Comparison of ENCODE assay signal across 32 cellular contexts in the genomic region with DNA sequence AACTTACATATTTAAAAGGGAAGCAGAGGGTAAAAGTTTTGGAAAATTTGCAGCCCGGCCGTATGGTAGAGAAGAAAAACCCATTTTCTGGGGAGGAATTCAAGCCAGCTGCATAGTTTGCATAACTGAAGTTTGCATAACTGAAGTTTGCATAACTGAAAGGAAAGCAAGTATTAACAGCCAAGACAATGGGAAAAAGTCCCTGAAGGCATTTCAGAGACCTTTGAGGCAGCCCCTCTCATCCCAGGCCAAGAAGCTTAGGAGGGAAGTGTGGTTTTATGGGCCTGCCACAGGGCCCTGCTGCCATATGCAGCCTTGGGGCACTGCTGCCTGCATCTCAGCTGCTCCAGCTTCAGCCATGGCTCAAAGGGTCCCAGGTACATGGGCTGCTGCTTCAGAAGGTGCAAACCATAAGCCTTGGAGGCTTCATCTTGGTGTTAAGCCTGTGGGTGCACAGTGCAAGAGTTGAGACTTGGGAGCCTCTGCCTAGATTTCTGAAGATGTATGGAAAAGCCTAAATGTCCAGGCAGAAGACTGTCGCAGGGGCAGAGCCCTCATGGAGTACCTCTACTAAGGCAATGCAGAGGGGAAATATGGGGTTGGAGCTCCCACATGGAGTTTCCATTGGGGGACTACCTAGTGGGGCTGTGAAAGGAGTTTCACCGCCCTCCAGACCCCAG. TPM values are rescaled to one million over a fixed set of nuclear protein-coding genes. Genes with fewer than 3 reads are reported as not detected.
DNase-seq lines count a peak whose midpoint lies in the region; ATAC-seq and TF ChIP-seq lines count a peak whose summit lies in the region.
"Had no signal": no experiment of that assay in that cellular context is flagged by ENCODE, and none has a peak within 500 bp of the region (broad histone marks: within the 10 kb centered on the region; RNA-seq: fewer than 3 reads in every experiment).

No MANE protein-coding gene starts in this region.

- in situ Hi-C loops in IMR-90 (cut with MboI; ENCODE audit: low sequenced_read_pairs): no loop called here

- H3K27ac Mint-ChIP-seq in endodermal cell: no peak overlapping the region
- no peak overlapping the region for H3K27ac Mint-ChIP-seq in activated T-helper 2 cell treated with anti-CD3 and anti-CD28 coated beads, Interferon-gamma antibody, Interleukin-2, Interleukin-4, amounts not matched to agents 10 μg/mL and 5 μg/mL and 100 μg/mL, durations not matched to agents 14 hours and 24 hours and 36 hours
- H3K27ac Mint-ChIP-seq: activated B cell treated with CpG ODN at 0.5 μM for 24 hours; activated CD4-positive, alpha-beta T cell treated with anti-CD3 and anti-CD28 coated beads, Interleukin-2, amount 10 ng/mL, durations not matched to agents 7 days and 5 days; CD4-positive, alpha-beta memory T cell; naive thymus-derived CD8-positive, alpha-beta T cell; progenitor cell of endocrine pancreas; stimulated activated naive CD8-positive, alpha-beta T cell treated with anti-CD3 and anti-CD28 coated beads, Interleukin-15, amount 100 ng/mL, for 72 hours had no signal

- no peak overlapping the region for H2AK9ac ChIP-seq in IMR-90 (replicated peaks; ENCODE audit: low read depth, low read length, poor library complexity)

- H3K9ac ChIP-seq in IMR-90 (ENCODE audit: low read depth, low read length) (no peak overlapping the region), endodermal cell (ENCODE audit: extremely low read depth, low read length, poor library complexity, severe bottlenecking) (no peak overlapping the region)

- 73% methylated on average over 2 of the region's 4 CpGs; no CpG with 5 or more reads in 1 of the 2 experiments for WGBS in IMR-90 (ENCODE audit: extremely low coverage in 2 of 2, insufficient read length in 1 of 2), 2 experiments
- 85 to 89% methylated on average over 3 to 4 of the region's 4 CpGs for WGBS in endodermal cell (ENCODE audit: insufficient coverage in 1 of 2, insufficient read length in 1 of 2), 2 experiments

- H3K36me3 ChIP-seq in IMR-90 (ENCODE audit: control insufficient read depth, insufficient read depth, low read length): no peaks in the 10 kb centered on the region
- H3K36me3 ChIP-seq in endodermal cell (ENCODE audit: control insufficient read depth, insufficient read depth, low read length): no peaks in the 10 kb centered on the region
- H3K36me3 ChIP-seq: adrenal gland, lower lobe of right lung, uterus had no signal

- POLR2A ChIA-PET in IMR-90 (lab: Charles Lee; ENCODE audit: unreplicated experiment): no interaction called here

- H2BK20ac ChIP-seq in IMR-90 (ENCODE audit: low read depth, low read length): no peak overlapping the region

- no peak overlapping the region for H2BK5ac ChIP-seq in IMR-90 (ENCODE audit: low read depth, low read length, poor library complexity, severe bottlenecking)

- peak; percentile 37; the same call in 1 of the 2 replicates for ATAC-seq in IMR-90 (ENCODE audit: low read depth)
- ATAC-seq: activated T-cell treated with anti-CD3 and anti-CD28 coated beads, Interleukin-2, amount 50 U/mL, for 4 hours; lower lobe of right lung; naive thymus-derived CD8-positive, alpha-beta T cell; sciatic nerve; stimulated activated naive CD8-positive, alpha-beta T cell treated with anti-CD3 and anti-CD28 coated beads, Interleukin-15, amount 100 ng/mL, for 72 hours had no signal

- H4K5ac ChIP-seq in IMR-90 (ENCODE audit: low read depth, low read length): no peak overlapping the region

- H2AK5ac ChIP-seq in IMR-90 (ENCODE audit: low read depth, low read length): no peak overlapping the region

- peaks cover 5% of the 10 kb centered on the region for H3K4me1 Mint-ChIP-seq in endodermal cell
- H3K4me1 Mint-ChIP-seq in activated T-helper 2 cell treated with anti-CD3 and anti-CD28 coated beads, Interferon-gamma antibody, Interleukin-2, Interleukin-4, amounts not matched to agents 10 μg/mL and 5 μg/mL and 100 μg/mL, durations not matched to agents 14 hours and 24 hours and 36 hours (ENCODE audit: low read depth): no peaks in the 10 kb centered on the region
- H3K4me1 Mint-ChIP-seq: activated B cell treated with CpG ODN at 0.5 μM for 24 hours; activated CD4-positive, alpha-beta T cell treated with anti-CD3 and anti-CD28 coated beads, Interleukin-2, amount 10 ng/mL, durations not matched to agents 7 days and 5 days; CD4-positive, alpha-beta memory T cell; central memory CD8-positive, alpha-beta T cell; naive thymus-derived CD8-positive, alpha-beta T cell; stimulated activated naive CD8-positive, alpha-beta T cell treated with anti-CD3 and anti-CD28 coated beads, Interleukin-15, amount 100 ng/mL, for 72 hours had no signal

- peak; percentile 44 for DNase-seq in ELF-1 (ENCODE audit: low read depth, low spot score)
- no peak for DNase-seq in IMR-90
- peak; percentile 46 for DNase-seq in endodermal cell
- DNase-seq in iris pigment epithelial cell (ENCODE audit: low read depth): peak; percentile 6
- no peak for DNase-seq in dermis blood vessel endothelial cell
- no peak for DNase-seq in NCI-H1092 treated with DMSO at 0.1 percent for 48 hours (lab: John Stamatoyannopoulos, UW)
- no peak for DNase-seq in activated T-helper 2 cell treated with anti-CD3 and anti-CD28 coated beads, Interferon-gamma antibody, Interleukin-2, Interleukin-4, amounts not matched to agents 10 μg/mL and 5 μg/mL and 100 μg/mL, durations not matched to agents 14 hours and 24 hours and 36 hours (ENCODE audit: low spot score)
- DNase-seq in NCI-H2029 treated with DMSO at 0.1 percent for 48 hours (lab: John Stamatoyannopoulos, UW): no peak
- DNase-seq: activated B cell treated with CpG ODN at 0.5 μM for 24 hours; activated CD4-positive, alpha-beta T cell treated with anti-CD3 and anti-CD28 coated beads, Interleukin-2, amount 10 ng/mL, durations not matched to agents 7 days and 5 days; activated naive CD4-positive, alpha-beta T cell treated with Interleukin-2 at 50 U/mL for 16 hours; activated T-cell treated with anti-CD3 and anti-CD28 coated beads, Interleukin-2, amount 50 U/mL, for 4 hours; adrenal gland; CD4-positive, alpha-beta memory T cell; dorsolateral prefrontal cortex; hippocampal formation; kidney; lower lobe of right lung; naive thymus-derived CD8-positive, alpha-beta T cell; NCI-H446 treated with DMSO at 0.1 percent for 48 hours; stimulated activated CD8-positive, alpha-beta memory T cell treated with anti-CD3 and anti-CD28 coated beads, Interleukin-4, amount 100 ng/mL, for 48 hours; stimulated activated naive CD8-positive, alpha-beta T cell treated with anti-CD3 and anti-CD28 coated beads, Interleukin-15, amount 100 ng/mL, for 72 hours; T-helper 1 cell; uterus had no signal

- H3K79me1 ChIP-seq in IMR-90 (ENCODE audit: low read depth in 1 of 2, low read length in 2 of 2): no peaks in the 10 kb centered on the region

- H2BK15ac ChIP-seq in IMR-90 (ENCODE audit: low read depth, low read length): no peak overlapping the region

- CTCF ChIA-PET in IMR-90 (lab: Yijun Ruan, JAX): no interaction called here

- H3K9me3 ChIP-seq in IMR-90 (ENCODE audit: control insufficient read depth, insufficient read depth, low read length): no peaks in the 10 kb centered on the region
- peaks cover 36% of the 10 kb centered on the region for H3K9me3 ChIP-seq in endodermal cell (ENCODE audit: control insufficient read depth, low read length)

- H3K27ac ChIP-seq in IMR-90 (ENCODE audit: insufficient read depth, low read length) (no peak overlapping the region), endodermal cell (ENCODE audit: low read depth, low read length) (no peak overlapping the region)
- H3K27ac ChIP-seq: adrenal gland, dorsolateral prefrontal cortex, lower lobe of right lung, uterus had no signal

- TF ChIP-seq CTCF in IMR-90 (conservative IDR thresholded peaks at IDR 0.05; ENCODE audit: low read depth, low read length) (no peak), endodermal cell (conservative IDR thresholded peaks at IDR 0.05) (no peak)

- no peak overlapping the region for H3K4me2 ChIP-seq in IMR-90 (ENCODE audit: low read depth, low read length)

- H4K8ac ChIP-seq in IMR-90 (ENCODE audit: low read depth in 2 of 2, low read length in 2 of 2): no peak overlapping the region

- no peak overlapping the region for H4K91ac ChIP-seq in IMR-90 (ENCODE audit: insufficient read depth, low read depth, low read length)

- H3K27me3 ChIP-seq in IMR-90 (ENCODE audit: control insufficient read depth, insufficient read depth, low read length): no peaks in the 10 kb centered on the region
- H3K27me3 ChIP-seq in endodermal cell (ENCODE audit: control insufficient read depth, insufficient read depth, low read length, poor library complexity, severe bottlenecking): no peaks in the 10 kb centered on the region
- H3K27me3 ChIP-seq: adrenal gland, uterus had no signal

- H3K56ac ChIP-seq in IMR-90 (ENCODE audit: extremely low read depth, insufficient read depth, low read length): no peak overlapping the region

- intact Hi-C loops in IMR-90 (cut with micrococcal nuclease): no loop called here
- intact Hi-C loops in activated T-helper 2 cell treated with anti-CD3 and anti-CD28 coated beads, Interferon-gamma antibody, Interleukin-2, Interleukin-4, amounts not matched to agents 10 μg/mL and 5 μg/mL and 100 μg/mL, durations not matched to agents 14 hours and 24 hours and 36 hours (cut with micrococcal nuclease): no loop called here

- H3K14ac ChIP-seq in IMR-90 (replicated peaks; ENCODE audit: low read depth, low read length): no peak overlapping the region

- H3K9me1 ChIP-seq in IMR-90 (ENCODE audit: insufficient read depth, low read length): no peaks in the 10 kb centered on the region

- H2AFZ ChIP-seq in IMR-90 (replicated peaks; ENCODE audit: low read length, poor library complexity): no peak overlapping the region

- BruUV-seq in IMR-90 (replicated peaks; lab: Mats Ljungman, UMichigan): no TSS peak

- no peak overlapping the region for H3K23ac ChIP-seq in IMR-90 (ENCODE audit: low read depth, low read length)

- no peak overlapping the region for H2BK120ac ChIP-seq in IMR-90 (ENCODE audit: low read depth, low read length)

- H3K27me3 Mint-ChIP-seq in endodermal cell (ENCODE audit: insufficient read depth): peaks cover 7% of the 10 kb centered on the region
- peaks cover 5% of the 10 kb centered on the region for H3K27me3 Mint-ChIP-seq in activated T-helper 2 cell treated with anti-CD3 and anti-CD28 coated beads, Interferon-gamma antibody, Interleukin-2, Interleukin-4, amounts not matched to agents 10 μg/mL and 5 μg/mL and 100 μg/mL, durations not matched to agents 14 hours and 24 hours and 36 hours (ENCODE audit: low read depth)
- H3K27me3 Mint-ChIP-seq: activated B cell treated with CpG ODN at 0.5 μM for 24 hours, progenitor cell of endocrine pancreas had no signal

- H4K20me1 ChIP-seq in IMR-90 (ENCODE audit: insufficient read depth, low read length): no peaks in the 10 kb centered on the region

- H3K4me1 ChIP-seq in IMR-90 (ENCODE audit: control insufficient read depth, insufficient read depth, low read length): no peaks in the 10 kb centered on the region
- no peaks in the 10 kb centered on the region for H3K4me1 ChIP-seq in endodermal cell (ENCODE audit: control insufficient read depth, insufficient read depth, low read length)
- H3K4me1 ChIP-seq: adrenal gland, lower lobe of right lung, uterus had no signal

- no peak for TF ChIP-seq POLR2A in IMR-90 (IDR thresholded peaks at IDR 0.05; ENCODE audit: low read depth, low read length)

- dilution Hi-C loops in IMR-90 (cut with HindIII; ENCODE audit: low sequenced_read_pairs, unreplicated experiment): no loop called here

- H3K9me3 Mint-ChIP-seq in endodermal cell: peaks cover 37% of the 10 kb centered on the region
- peaks cover 21% of the 10 kb centered on the region for H3K9me3 Mint-ChIP-seq in activated T-helper 2 cell treated with anti-CD3 and anti-CD28 coated beads, Interferon-gamma antibody, Interleukin-2, Interleukin-4, amounts not matched to agents 10 μg/mL and 5 μg/mL and 100 μg/mL, durations not matched to agents 14 hours and 24 hours and 36 hours

- no peak overlapping the region for H3K4ac ChIP-seq in IMR-90 (ENCODE audit: low read depth, low read length)

- no peak overlapping the region for H3K4me3 Mint-ChIP-seq in endodermal cell
- H3K4me3 Mint-ChIP-seq in activated T-helper 2 cell treated with anti-CD3 and anti-CD28 coated beads, Interferon-gamma antibody, Interleukin-2, Interleukin-4, amounts not matched to agents 10 μg/mL and 5 μg/mL and 100 μg/mL, durations not matched to agents 14 hours and 24 hours and 36 hours (ENCODE audit: low read depth): no peak overlapping the region
- H3K4me3 Mint-ChIP-seq: activated B cell treated with CpG ODN at 0.5 μM for 24 hours; activated CD4-positive, alpha-beta T cell treated with anti-CD3 and anti-CD28 coated beads, Interleukin-2, amount 10 ng/mL, durations not matched to agents 7 days and 5 days; activated T-cell treated with anti-CD3 and anti-CD28 coated beads, Interleukin-2, amount 50 U/mL, for 4 hours; CD4-positive, alpha-beta memory T cell; central memory CD8-positive, alpha-beta T cell; naive thymus-derived CD8-positive, alpha-beta T cell; stimulated activated naive CD8-positive, alpha-beta T cell treated with anti-CD3 and anti-CD28 coated beads, Interleukin-15, amount 100 ng/mL, for 72 hours had no signal

- no peaks in the 10 kb centered on the region for H3K36me3 Mint-ChIP-seq in endodermal cell (ENCODE audit: low read depth)
- H3K36me3 Mint-ChIP-seq in activated T-helper 2 cell treated with anti-CD3 and anti-CD28 coated beads, Interferon-gamma antibody, Interleukin-2, Interleukin-4, amounts not matched to agents 10 μg/mL and 5 μg/mL and 100 μg/mL, durations not matched to agents 14 hours and 24 hours and 36 hours (ENCODE audit: low read depth): no peaks in the 10 kb centered on the region
- H3K36me3 Mint-ChIP-seq: CD4-positive, alpha-beta memory T cell had no signal

- no peak for TF ChIP-seq RAD21 in IMR-90 (IDR thresholded peaks at IDR 0.05; ENCODE audit: low read length)

- no peak overlapping the region for H3K18ac ChIP-seq in IMR-90 (ENCODE audit: low read depth, low read length)

- H3K4me3 ChIP-seq in IMR-90 (ENCODE audit: insufficient read depth, low read depth, low read length) (no peak overlapping the region), endodermal cell (ENCODE audit: low read length) (peak overlapping the region; percentile 44)
- H3K4me3 ChIP-seq: adrenal gland, dorsolateral prefrontal cortex, lower lobe of right lung, uterus had no signal

RNA-seq across cellular contexts. Expression of gene CXCL14, which starts 36.9 kb away (rescaled TPM):
- total RNA-seq in IMR-90 (2012; rRNA removed) (under 0.01 TPM in 1 of 2 replicates, not detected in the other), endodermal cell (under 1 TPM; 0.20 to 0.44 TPM), dermis blood vessel endothelial cell (0.09 and 0.34 TPM in 2 replicates)
- polyA plus RNA-seq in IMR-90 (2012; rRNA removed): not detected in 2 replicates
- polyA plus RNA-seq in IMR-90 (2012; cell fraction: cytosol; rRNA removed): 0.04 and 0.07 TPM in 2 replicates
- polyA plus RNA-seq in IMR-90 (2012; cell fraction: nucleus; rRNA removed; ENCODE audit: low replicate concordance): not detected in 2 replicates
- polyA plus RNA-seq in endodermal cell (2013, experiment 1 of 2): 5.7 TPM
- polyA plus RNA-seq in endodermal cell (2013, experiment 2 of 2): 7.0 TPM
- not detected in 2 replicates for total RNA-seq in activated T-helper 2 cell treated with anti-CD3 and anti-CD28 coated beads, Interferon-gamma antibody, Interleukin-2, Interleukin-4, amounts not matched to agents 10 μg/mL and 5 μg/mL and 100 μg/mL, durations not matched to agents 14 hours and 24 hours and 36 hours
- total RNA-seq: A673; activated B cell treated with CpG ODN at 0.5 μM for 24 hours; activated CD4-positive, alpha-beta T cell treated with anti-CD3 and anti-CD28 coated beads, Interleukin-2, amount 10 ng/mL, durations not matched to agents 7 days and 5 days; activated T-cell treated with anti-CD3 and anti-CD28 coated beads, Interleukin-2, amount 50 U/mL, for 4 hours; CD4-positive, alpha-beta memory T cell; LHCN-M2; mononuclear cell; naive thymus-derived CD8-positive, alpha-beta T cell; SK-MEL-5 had no signal
- polyA plus RNA-seq: CD4-positive, alpha-beta memory T cell; fibroblast of lung; naive thymus-derived CD8-positive, alpha-beta T cell had no signal

Comparison
In these comparisons a context has a peak if more than half of its experiments do, and no peak if none do; other contexts are left out.
1. DNase-seq: peak in ELF-1 (single experiment), endodermal cell (single experiment) and iris pigment epithelial cell (single experiment); none in IMR-90 (single experiment), dermis blood vessel endothelial cell (single experiment), NCI-H1092 treated with DMSO at 0.1 percent for 48 hours (single experiment), activated T-helper 2 cell treated with anti-CD3 and anti-CD28 coated beads, Interferon-gamma antibody, Interleukin-2, Interleukin-4, amounts not matched to agents 10 μg/mL and 5 μg/mL and 100 μg/mL, durations not matched to agents 14 hours and 24 hours and 36 hours (single experiment) and NCI-H2029 treated with DMSO at 0.1 percent for 48 hours (single experiment).